ENCODE assay signal across 14 cellular contexts in the genomic region with DNA sequence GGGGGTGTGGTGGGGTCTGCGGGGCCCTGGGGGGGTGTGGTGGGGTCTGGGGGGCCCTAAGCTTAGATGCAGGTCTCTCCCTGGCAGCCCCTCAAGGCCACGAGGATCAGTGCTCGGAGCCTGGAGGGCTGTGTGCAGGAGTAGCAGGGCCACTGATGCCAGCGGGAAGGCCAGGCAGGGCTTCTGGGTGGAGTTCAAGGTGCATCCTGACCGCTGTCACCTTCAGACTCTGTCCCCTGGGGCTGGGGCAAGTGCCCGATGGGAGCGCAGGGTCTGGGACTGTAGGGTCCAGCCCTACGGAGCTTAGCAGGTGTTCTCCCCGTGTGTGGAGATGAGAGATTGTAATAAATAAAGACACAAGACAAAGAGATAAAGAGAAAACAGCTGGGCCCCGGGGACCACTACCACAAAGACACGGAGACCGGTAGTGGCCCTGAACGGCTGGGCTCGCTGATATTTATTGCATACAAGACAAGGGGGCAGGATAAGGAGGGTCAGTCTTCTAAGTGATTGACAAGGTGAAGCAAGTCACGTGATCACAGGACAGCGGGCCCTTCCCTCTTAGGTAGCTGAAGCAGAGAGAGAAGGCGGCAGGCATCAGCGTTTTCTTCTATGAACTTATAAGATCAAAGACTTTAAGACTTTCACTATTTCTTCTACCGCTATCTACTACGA. TPM values are rescaled to one million over a fixed set of nuclear protein-coding genes. Genes with fewer than 3 reads are reported as not detected.
A peak's percentile ranks its signal among the peaks of the same experiment; 100 is the strongest.
DNase-seq lines count a peak whose midpoint lies in the region; TF ChIP-seq lines count a peak whose summit lies in the region.
"Had no signal": no experiment of that assay in that cellular context is flagged by ENCODE, and none has a peak within 500 bp of the region (broad histone marks: within the 10 kb centered on the region; RNA-seq: fewer than 3 reads in every experiment).

No MANE protein-coding gene starts in this region.

- H3K27ac Mint-ChIP-seq in activated T-cell treated with anti-CD3 and anti-CD28 coated beads, Interleukin-2, amount 50 U/mL, for 24 hours: peak overlapping the region; percentile 2
- H3K27ac Mint-ChIP-seq in activated CD4-positive, alpha-beta memory T cell treated with anti-CD3 and anti-CD28 coated beads for 36 hours: no peak overlapping the region
- H3K27ac Mint-ChIP-seq in neural crest cell (ENCODE audit: unreplicated experiment): no peak overlapping the region
- H3K27ac Mint-ChIP-seq: activated T-helper 2 cell treated with anti-CD3 and anti-CD28 coated beads, Interferon-gamma antibody, Interleukin-2, Interleukin-4, amounts not matched to agents 10 μg/mL and 5 μg/mL and 100 μg/mL, durations not matched to agents 14 hours and 24 hours and 36 hours had no signal

- no peaks in the 10 kb centered on the region for H3K9me3 Mint-ChIP-seq in activated T-cell treated with anti-CD3 and anti-CD28 coated beads, Interleukin-2, amount 50 U/mL, for 24 hours
- H3K9me3 Mint-ChIP-seq in activated CD4-positive, alpha-beta memory T cell treated with anti-CD3 and anti-CD28 coated beads for 36 hours: no peaks in the 10 kb centered on the region
- H3K9me3 Mint-ChIP-seq in neural crest cell: no peaks in the 10 kb centered on the region
- H3K9me3 Mint-ChIP-seq: activated T-helper 2 cell treated with anti-CD3 and anti-CD28 coated beads, Interferon-gamma antibody, Interleukin-2, Interleukin-4, amounts not matched to agents 10 μg/mL and 5 μg/mL and 100 μg/mL, durations not matched to agents 14 hours and 24 hours and 36 hours had no signal

- peak overlapping the region; percentile 50 for H3K4me3 Mint-ChIP-seq in activated T-cell treated with anti-CD3 and anti-CD28 coated beads, Interleukin-2, amount 50 U/mL, for 24 hours
- H3K4me3 Mint-ChIP-seq in activated CD4-positive, alpha-beta memory T cell treated with anti-CD3 and anti-CD28 coated beads for 36 hours: peak overlapping the region; percentile 59
- peak overlapping the region; percentile 59 for H3K4me3 Mint-ChIP-seq in neural crest cell

- peaks cover 8% of the 10 kb centered on the region for H3K27me3 Mint-ChIP-seq in activated T-cell treated with anti-CD3 and anti-CD28 coated beads, Interleukin-2, amount 50 U/mL, for 24 hours
- peaks cover 6% of the 10 kb centered on the region for H3K27me3 Mint-ChIP-seq in activated CD4-positive, alpha-beta memory T cell treated with anti-CD3 and anti-CD28 coated beads for 36 hours
- H3K27me3 Mint-ChIP-seq in neural crest cell (ENCODE audit: low read depth): peaks cover 53% of the 10 kb centered on the region

- CTCF ChIA-PET in activated CD4-positive, alpha-beta memory T cell treated with anti-CD3 and anti-CD28 coated beads for 36 hours (lab: Charles Lee): interaction anchor here (1.5 to 5.1 kb wide), 3 partner anchors 33 to 83 kb away, joined by 6 to 55 read pairs (median 26); a partner anchor contains a TSS

- H3K36me3 Mint-ChIP-seq in activated T-cell treated with anti-CD3 and anti-CD28 coated beads, Interleukin-2, amount 50 U/mL, for 24 hours (ENCODE audit: low read depth): peaks cover 13% of the 10 kb centered on the region
- H3K36me3 Mint-ChIP-seq in activated CD4-positive, alpha-beta memory T cell treated with anti-CD3 and anti-CD28 coated beads for 36 hours: peaks cover 12% of the 10 kb centered on the region
- H3K36me3 Mint-ChIP-seq in neural crest cell (ENCODE audit: low read depth): no peaks in the 10 kb centered on the region

- intact Hi-C loops in activated CD4-positive, alpha-beta memory T cell treated with anti-CD3 and anti-CD28 coated beads for 36 hours (cut with micrococcal nuclease): loop anchor here (2.0 to 10.0 kb wide), 2 partner anchors 33 to 101 kb away; a partner anchor contains a TSS

- peaks cover 48% of the 10 kb centered on the region for H3K4me1 Mint-ChIP-seq in activated T-cell treated with anti-CD3 and anti-CD28 coated beads, Interleukin-2, amount 50 U/mL, for 24 hours (ENCODE audit: low read depth)
- peaks cover 40% of the 10 kb centered on the region for H3K4me1 Mint-ChIP-seq in activated CD4-positive, alpha-beta memory T cell treated with anti-CD3 and anti-CD28 coated beads for 36 hours (ENCODE audit: low read depth)
- peaks cover 6% of the 10 kb centered on the region for H3K4me1 Mint-ChIP-seq in neural crest cell

- POLR2A ChIA-PET in activated CD4-positive, alpha-beta memory T cell treated with anti-CD3 and anti-CD28 coated beads for 36 hours (lab: Charles Lee): no interaction called here

- DNase-seq in activated T-cell treated with anti-CD3 and anti-CD28 coated beads, Interleukin-2, amount 50 U/mL, for 24 hours: no peak
- no peak for DNase-seq in activated T-cell treated with anti-CD3 and anti-CD28 coated beads, Interleukin-2, amount 50 U/mL, for 1 hour
- peak; percentile 38 for DNase-seq in activated CD4-positive, alpha-beta memory T cell treated with anti-CD3 and anti-CD28 coated beads for 36 hours
- DNase-seq in neural crest cell (ENCODE audit: low read depth, low spot score): no peak
- DNase-seq in DMS53 treated with DMSO at 0.1 percent for 48 hours (lab: John Stamatoyannopoulos, UW; ENCODE audit: unreplicated experiment): no peak
- no peak for DNase-seq in cerebellum (ENCODE audit: low spot score)
- DNase-seq: activated CD4-positive, CD25-positive, alpha-beta regulatory T cell treated with anti-CD3 and anti-CD28 coated beads, Interleukin-2, amount 50 U/mL, for 72 hours; brain microvascular endothelial cell; glutamatergic neuron; mammary epithelial cell; stimulated activated CD4-positive, alpha-beta T cell treated with anti-CD3 and anti-CD28 coated beads, Interleukin-2, amount 100 ng/mL, for 24 hours had no signal

- no peak for TF ChIP-seq CTCF in neural crest cell (conservative IDR thresholded peaks at IDR 0.05)

RNA-seq across cellular contexts. Expression of a gene that starts 8.7 kb away (rescaled TPM):
- total RNA-seq in activated CD4-positive, alpha-beta memory T cell treated with anti-CD3 and anti-CD28 coated beads for 36 hours: not detected
- total RNA-seq in neural crest cell (not detected in 2 replicates), cerebellum (not detected)
- total RNA-seq: activated T-helper 2 cell treated with anti-CD3 and anti-CD28 coated beads, Interferon-gamma antibody, Interleukin-2, Interleukin-4, amounts not matched to agents 10 μg/mL and 5 μg/mL and 100 μg/mL, durations not matched to agents 14 hours and 24 hours and 36 hours; T-helper 1 cell treated with Interleukin-12 subunit alpha and Interleukin-12 subunit beta and Interleukin-4 antibody, amounts not matched to agents 30 ng/mL and 1 ng/mL, for 36 hours; tibial nerve had no signal

RNA-seq across cellular contexts. Expression of a gene that starts 45.5 kb away (rescaled TPM):
- total RNA-seq in activated CD4-positive, alpha-beta memory T cell treated with anti-CD3 and anti-CD28 coated beads for 36 hours: 10 to 100 TPM; 33.2 to 35.6 TPM
- 192 and 203 TPM in 2 replicates for total RNA-seq in neural crest cell
- 71.5 TPM for total RNA-seq in cerebellum

RNA-seq across cellular contexts. Expression of a gene that starts 50.5 kb away (rescaled TPM):
- total RNA-seq in activated CD4-positive, alpha-beta memory T cell treated with anti-CD3 and anti-CD28 coated beads for 36 hours: 10 to 100 TPM; 19.5 to 20.5 TPM
- total RNA-seq in neural crest cell: 26.1 and 26.2 TPM in 2 replicates
- 11.3 TPM for total RNA-seq in cerebellum

RNA-seq across cellular contexts. Expression of a gene that starts 52.1 kb away (rescaled TPM):
- 100 to 1,000 TPM in 1 of 2 experiments, 10 to 100 TPM in 1; 96.9 to 108 TPM for total RNA-seq in activated CD4-positive, alpha-beta memory T cell treated with anti-CD3 and anti-CD28 coated beads for 36 hours
- total RNA-seq in neural crest cell (17.4 and 22.3 TPM in 2 replicates), cerebellum (10.3 TPM)
